Comparison of ENCODE assay signal across 8 cellular contexts in the genomic region with DNA sequence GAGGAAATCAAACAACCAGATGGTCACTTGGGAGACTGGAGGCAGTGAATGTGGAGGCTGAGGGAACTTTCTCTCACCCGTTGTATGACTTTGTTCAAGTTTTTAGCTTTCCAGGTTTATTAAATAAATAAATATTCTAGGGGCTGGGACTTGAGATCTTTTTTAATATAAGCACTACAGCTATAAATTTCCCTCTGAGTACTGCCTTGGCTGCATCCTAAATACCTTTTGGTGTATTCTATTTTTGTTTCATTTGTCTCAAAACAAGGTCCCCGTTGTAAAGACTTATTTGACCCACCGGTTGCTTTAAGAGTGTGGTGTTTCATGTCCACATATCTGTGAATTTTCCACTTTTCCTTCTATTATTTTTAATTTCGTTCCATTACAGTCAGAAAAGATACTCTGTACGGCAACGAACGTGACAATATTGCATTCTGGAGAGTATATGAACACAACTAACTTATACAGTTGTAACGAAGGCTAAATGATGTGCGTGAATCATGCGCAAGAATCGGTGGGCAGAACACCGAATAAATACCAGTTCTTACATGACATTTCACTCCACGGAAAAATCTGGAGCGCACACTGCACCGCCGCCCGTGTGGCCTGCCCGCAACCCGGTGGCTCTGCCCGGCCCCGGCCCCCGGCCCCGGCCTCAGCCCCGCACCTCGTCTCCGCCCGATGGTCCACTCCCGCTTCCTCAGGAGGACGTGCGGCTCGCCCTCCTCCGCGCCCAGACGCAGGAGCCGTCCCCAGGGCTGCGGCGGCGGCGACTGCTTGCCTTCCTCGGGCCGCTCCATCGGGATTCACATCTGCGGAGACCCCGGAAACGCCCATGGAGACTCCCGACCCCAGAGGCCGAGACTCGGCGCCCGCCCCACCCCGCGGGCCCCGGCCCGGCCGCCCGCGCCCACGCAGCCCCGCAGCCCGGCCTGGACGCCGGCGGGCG. TPM values are rescaled to one million over a fixed set of nuclear protein-coding genes. Genes with fewer than 3 reads are reported as not detected.
DNase-seq lines count a peak whose midpoint lies in the region; ATAC-seq and TF ChIP-seq lines count a peak whose summit lies in the region.

No MANE protein-coding gene starts in this region.

- H3K36me3 Mint-ChIP-seq in activated T-cell treated with anti-CD3 and anti-CD28 coated beads, Interleukin-2, amount 50 U/mL, for 24 hours (ENCODE audit: low read depth) = peaks cover 56% of the 10 kb centered on the region
- peaks cover 57% of the 10 kb centered on the region for H3K36me3 Mint-ChIP-seq in dendritic cell treated with granulocyte-macrophage colony-stimulating factor and Interleukin-4, amounts not matched to agents 40 ng/mL and 50 ng/mL, for 4 days (ENCODE audit: low read depth)

- CTCF ChIA-PET in PC-3 (lab: Charles Lee) = no interaction called here

- no peak overlapping the region for H4K5ac ChIP-seq in mesendoderm (ENCODE audit: low read length)

- H3K79me2 ChIP-seq in PC-3 (ENCODE audit: low read length) (peaks cover 28% of the 10 kb centered on the region), mesendoderm (ENCODE audit: control insufficient read depth, insufficient read depth, low read length) (peaks cover 6% of the 10 kb centered on the region)

- peaks cover 44% of the 10 kb centered on the region for H3K4me1 Mint-ChIP-seq in activated T-cell treated with anti-CD3 and anti-CD28 coated beads, Interleukin-2, amount 50 U/mL, for 24 hours (ENCODE audit: low read depth)
- peaks cover 29% of the 10 kb centered on the region for H3K4me1 Mint-ChIP-seq in dendritic cell treated with granulocyte-macrophage colony-stimulating factor and Interleukin-4, amounts not matched to agents 40 ng/mL and 50 ng/mL, for 4 days (ENCODE audit: low read depth)

- H3K27me3 Mint-ChIP-seq in activated T-cell treated with anti-CD3 and anti-CD28 coated beads, Interleukin-2, amount 50 U/mL, for 24 hours = no peaks in the 10 kb centered on the region
- peaks cover 15% of the 10 kb centered on the region for H3K27me3 Mint-ChIP-seq in dendritic cell treated with granulocyte-macrophage colony-stimulating factor and Interleukin-4, amounts not matched to agents 40 ng/mL and 50 ng/mL, for 4 days

- H4K8ac ChIP-seq in mesendoderm (ENCODE audit: low read depth, low read length) = no peak overlapping the region

- H3K79me1 ChIP-seq in mesendoderm (ENCODE audit: low read length) = peaks cover 2% of the 10 kb centered on the region

- no peaks in the 10 kb centered on the region for H3K9me3 ChIP-seq in PC-3 (ENCODE audit: low read length)
- H3K9me3 ChIP-seq in vagina = no peaks in the 10 kb centered on the region

- peak overlapping the region; percentile 85 for H3K27ac Mint-ChIP-seq in activated T-cell treated with anti-CD3 and anti-CD28 coated beads, Interleukin-2, amount 50 U/mL, for 24 hours
- H3K27ac Mint-ChIP-seq in dendritic cell treated with granulocyte-macrophage colony-stimulating factor and Interleukin-4, amounts not matched to agents 40 ng/mL and 50 ng/mL, for 4 days = peak overlapping the region; percentile 100

- H3K27me3 ChIP-seq in PC-3 (ENCODE audit: low read length) (no peaks in the 10 kb centered on the region), mesendoderm (ENCODE audit: insufficient read depth, low read length, poor library complexity) (no peaks in the 10 kb centered on the region), vagina (no peaks in the 10 kb centered on the region)

- H2AFZ ChIP-seq in PC-3 (ENCODE audit: low read length) = peak overlapping the region; percentile 65

- peak overlapping the region; percentile 85 for H3K18ac ChIP-seq in mesendoderm (ENCODE audit: low read length)

- H3K9ac ChIP-seq in PC-3 (ENCODE audit: low read length) (peak overlapping the region; percentile 76), mesendoderm (ENCODE audit: low read length) (peak overlapping the region; percentile 81)

- H3K4me3 ChIP-seq in PC-3 (ENCODE audit: low read length) (peak overlapping the region; percentile 88), mesendoderm (ENCODE audit: low read length) (peak overlapping the region; percentile 82), vagina (peak overlapping the region; percentile 83 to 90)

- no peak for TF ChIP-seq POLR2A in vagina (IDR thresholded peaks at IDR 0.05)

- POLR2A ChIA-PET in PC-3 (lab: Charles Lee; ENCODE audit: unreplicated experiment) = no interaction called here

- peaks cover 3% of the 10 kb centered on the region for H3K9me3 Mint-ChIP-seq in activated T-cell treated with anti-CD3 and anti-CD28 coated beads, Interleukin-2, amount 50 U/mL, for 24 hours
- peaks cover 22% of the 10 kb centered on the region for H3K9me3 Mint-ChIP-seq in dendritic cell treated with granulocyte-macrophage colony-stimulating factor and Interleukin-4, amounts not matched to agents 40 ng/mL and 50 ng/mL, for 4 days

- intact Hi-C loops in PC-3 (cut with micrococcal nuclease) (loop anchor here (1.0 kb wide), 1 partner anchor 21 kb away; no protein-coding TSS in a partner anchor), vagina (cut with DNase I) (no loop called here)
- intact Hi-C loops in dendritic cell treated with granulocyte-macrophage colony-stimulating factor and Interleukin-4, amounts not matched to agents 40 ng/mL and 50 ng/mL, for 4 days (cut with micrococcal nuclease) = loop anchor here (1.0 to 5.0 kb wide), 5 partner anchors 58 to 193 kb away; a partner anchor contains a TSS

- no CpG with 5 or more reads among the region's 64 CpGs for WGBS in mesendoderm (ENCODE audit: extremely low coverage, insufficient coverage, low lambda C conversion rate)

- H3K36me3 ChIP-seq in PC-3 (ENCODE audit: low read depth, low read length) (peaks cover 9% of the 10 kb centered on the region; the same call in 1 of the 2 replicates), mesendoderm (ENCODE audit: control insufficient read depth, insufficient read depth, low read length) (no peaks in the 10 kb centered on the region), vagina (peaks cover 0 to 8% of the 10 kb centered on the region in 2 donors)

- H3K27ac ChIP-seq in PC-3 (ENCODE audit: low read length) (no peak overlapping the region), mesendoderm (ENCODE audit: low read depth, low read length) (peak overlapping the region; percentile 56), vagina (no peak overlapping the region)

- peak overlapping the region; percentile 99 for H3K4me3 Mint-ChIP-seq in activated T-cell treated with anti-CD3 and anti-CD28 coated beads, Interleukin-2, amount 50 U/mL, for 24 hours
- H3K4me3 Mint-ChIP-seq in dendritic cell treated with granulocyte-macrophage colony-stimulating factor and Interleukin-4, amounts not matched to agents 40 ng/mL and 50 ng/mL, for 4 days = peak overlapping the region; percentile 91

- peak overlapping the region; percentile 89 for H3K56ac ChIP-seq in mesendoderm (ENCODE audit: low read length)

- ATAC-seq in HG02870 (IDR thresholded peaks at IDR 0.05; ENCODE audit: unreplicated experiment) (peak; percentile 16), PC-3 (peak; percentile 52)

- H2BK5ac ChIP-seq in mesendoderm (ENCODE audit: low read length) = no peak overlapping the region

- peak overlapping the region; percentile 56 for H3K4ac ChIP-seq in mesendoderm (ENCODE audit: low read depth, low read length)

- H3F3A ChIP-seq in PC-3 (ENCODE audit: low read length, unreplicated experiment) = no peaks in the 10 kb centered on the region

- no peak overlapping the region for H2BK15ac ChIP-seq in mesendoderm (replicated peaks; ENCODE audit: low read depth)

- no peak overlapping the region for H3K23ac ChIP-seq in mesendoderm (ENCODE audit: low read length)

- BruUV-seq in PC-3 (replicated peaks; lab: Mats Ljungman, UMichigan) = TSS peak; percentile 63

- H3K4me1 ChIP-seq in PC-3 (ENCODE audit: insufficient read depth, low read length) (peaks cover 12% of the 10 kb centered on the region; the same call in 1 of the 2 replicates), mesendoderm (ENCODE audit: control insufficient read depth, low read depth, low read length) (peaks cover 2% of the 10 kb centered on the region), vagina (peaks cover 17% of the 10 kb centered on the region)

- TF ChIP-seq CTCF in PC-3 (conservative IDR thresholded peaks at IDR 0.05; ENCODE audit: low read depth, low read length) (no peak), vagina (IDR thresholded peaks at IDR 0.05) (no peak)

- no peak overlapping the region for H2BK120ac ChIP-seq in mesendoderm (ENCODE audit: low read depth, low read length)

- H3K9me2 ChIP-seq in PC-3 (replicated peaks; ENCODE audit: low read length) = no peaks in the 10 kb centered on the region

- no peaks in the 10 kb centered on the region for H4K20me1 ChIP-seq in PC-3 (ENCODE audit: low read length)

- DNase-seq in activated T-cell treated with anti-CD3 and anti-CD28 coated beads, Interleukin-2, amount 50 U/mL, for 24 hours = no peak
- DNase-seq in activated T-cell treated with anti-CD3 and anti-CD28 coated beads, Interleukin-2, amount 50 U/mL, for 48 hours = no peak
- no peak for DNase-seq in PC-3
- peak; percentile 47 for DNase-seq in mesendoderm
- DNase-seq in vagina (ENCODE audit: extremely low spot score in 2 of 2) = no peak
- no peak for DNase-seq in HT-29 (ENCODE audit: low spot score)

- H3K4me2 ChIP-seq in PC-3 (ENCODE audit: low read length) = peak overlapping the region; percentile 88
- peak overlapping the region; percentile 45 for H3K4me2 ChIP-seq in mesendoderm (ENCODE audit: low read length)

- no peak overlapping the region for H2AK5ac ChIP-seq in mesendoderm (ENCODE audit: low read length)

RNA-seq across cellular contexts. Expression of a gene that starts 0.6 kb away (rescaled TPM):
- total RNA-seq in PC-3 (2014; rRNA removed) = 23.3 and 25.8 TPM in 2 replicates
- polyA plus RNA-seq in mesendoderm (2013, experiment 1 of 2) = 40.3 TPM
- 39.7 TPM for polyA plus RNA-seq in mesendoderm (2013, experiment 2 of 2)
- total RNA-seq in vagina = 37.1 TPM
- 7.8 and 8.0 TPM in 2 replicates for total RNA-seq in HT-29 (2014; rRNA removed; shearing (Covaris generic))

RNA-seq across cellular contexts. Expression of a gene that starts 58.1 kb away (rescaled TPM):
- total RNA-seq in PC-3 (2014; rRNA removed) = 86.9 and 130 TPM in 2 replicates
- polyA plus RNA-seq in mesendoderm (2013, experiment 1 of 2) = 10.4 TPM
- polyA plus RNA-seq in mesendoderm (2013, experiment 2 of 2) = 9.6 TPM
- 49.8 TPM for total RNA-seq in vagina
- 74.3 and 81.6 TPM in 2 replicates for total RNA-seq in HT-29 (2014; rRNA removed; shearing (Covaris generic))
